ENCODE assay signal across 25 cellular contexts in genomic region chr3:129173206-129173605, GRCh38. TPM values are rescaled to one million over a fixed set of nuclear protein-coding genes. Genes with fewer than 3 reads are reported as not detected.
DNase-seq lines count a peak whose midpoint lies in the region; ATAC-seq and TF ChIP-seq lines count a peak whose summit lies in the region.
"Had no signal": no experiment of that assay in that cellular context is flagged by ENCODE, and none has a peak within 500 bp of the region (broad histone marks: within the 10 kb centered on the region; RNA-seq: fewer than 3 reads in every experiment).

No MANE protein-coding gene starts in this region.

- H3K4me1 ChIP-seq in Loucy (ENCODE audit: insufficient read depth, low read length, poor library complexity, severe bottlenecking), result peaks cover 26% of the 10 kb centered on the region
- peaks cover 64% of the 10 kb centered on the region for H3K4me1 ChIP-seq in psoas muscle
- H3K4me1 ChIP-seq: BE2C had no signal

- ATAC-seq in activated CD4-positive, alpha-beta T cell treated with anti-CD3 and anti-CD28 coated beads for 36 hours, result no peak
- ATAC-seq in effector memory CD8-positive, alpha-beta T cell (replicated peaks), result no peak
- ATAC-seq in psoas muscle (peak in 3 of 4 donors; percentile 33 to 68 (median 63)), GM18870 (IDR thresholded peaks at IDR 0.05; ENCODE audit: unreplicated experiment) (no peak)
- ATAC-seq: activated T-cell treated with anti-CD3 and anti-CD28 coated beads, Interleukin-2, amount 50 U/mL, for 72 hours; gastroesophageal sphincter had no signal

- H3K27ac ChIP-seq in psoas muscle, result peak overlapping the region; percentile 100
- H3K27ac ChIP-seq: Peyer's patch had no signal

- H3K36me3 Mint-ChIP-seq in activated CD4-positive, alpha-beta T cell treated with anti-CD3 and anti-CD28 coated beads for 36 hours (ENCODE audit: low read depth), result peaks cover 68% of the 10 kb centered on the region
- peaks cover 74% of the 10 kb centered on the region for H3K36me3 Mint-ChIP-seq in effector memory CD8-positive, alpha-beta T cell (ENCODE audit: insufficient read depth)
- H3K36me3 Mint-ChIP-seq in CD14-positive monocyte, result peaks cover 55 to 73% of the 10 kb centered on the region in 2 donors

- no peaks in the 10 kb centered on the region for H3K9me3 Mint-ChIP-seq in activated CD4-positive, alpha-beta T cell treated with anti-CD3 and anti-CD28 coated beads for 36 hours (ENCODE audit: low read depth)
- H3K9me3 Mint-ChIP-seq in effector memory CD8-positive, alpha-beta T cell, result no peaks in the 10 kb centered on the region
- no peaks in the 10 kb centered on the region for H3K9me3 Mint-ChIP-seq in CD14-positive monocyte
- H3K9me3 Mint-ChIP-seq: activated CD4-positive, alpha-beta memory T cell treated with anti-CD3 and anti-CD28 coated beads, Interleukin-2, amount 10 ng/mL, durations not matched to agents 7 days and 5 days; activated T-cell treated with anti-CD3 and anti-CD28 coated beads, Interleukin-2, amount 50 U/mL, for 72 hours; neural crest cell had no signal

- H3K4me3 ChIP-seq in Loucy (ENCODE audit: low read length, poor library complexity, severe bottlenecking), result peak overlapping the region; percentile 9
- peak overlapping the region; percentile 58 for H3K4me3 ChIP-seq in psoas muscle
- H3K4me3 ChIP-seq: gastroesophageal sphincter, HAP-1, Peyer's patch had no signal

- H3F3A ChIP-seq in Loucy (ENCODE audit: low read depth), result peaks cover 4% of the 10 kb centered on the region; the same call in 1 of the 2 replicates

- peaks cover 86% of the 10 kb centered on the region for H4K20me1 ChIP-seq in Loucy (ENCODE audit: insufficient read depth, low read length, poor library complexity, severe bottlenecking)

- H3K9ac ChIP-seq in Loucy (ENCODE audit: low read depth, low read length, poor library complexity, severe bottlenecking), result no peak overlapping the region
- H3K9ac ChIP-seq: SK-N-SH had no signal

- no peaks in the 10 kb centered on the region for H3K9me3 ChIP-seq in Loucy (ENCODE audit: insufficient read depth, low read depth, low read length)
- H3K9me3 ChIP-seq in psoas muscle, result no peaks in the 10 kb centered on the region
- H3K9me3 ChIP-seq: adrenal gland, BE2C, gastroesophageal sphincter, HAP-1, Peyer's patch, SK-N-SH had no signal

- no peak overlapping the region for H2AFZ ChIP-seq in Loucy (ENCODE audit: low read length)

- POLR2A ChIA-PET in activated CD4-positive, alpha-beta T cell treated with anti-CD3 and anti-CD28 coated beads for 36 hours (lab: Charles Lee), result no interaction called here

- H3K4me1 Mint-ChIP-seq in activated CD4-positive, alpha-beta T cell treated with anti-CD3 and anti-CD28 coated beads for 36 hours, result peaks cover 57% of the 10 kb centered on the region
- H3K4me1 Mint-ChIP-seq in effector memory CD8-positive, alpha-beta T cell (ENCODE audit: low read depth in 2 of 2), result peaks cover 35 to 39% of the 10 kb centered on the region in 2 donors
- peaks cover 37% of the 10 kb centered on the region for H3K4me1 Mint-ChIP-seq in CD14-positive monocyte

- peaks cover 82% of the 10 kb centered on the region for H3K79me2 ChIP-seq in Loucy (ENCODE audit: insufficient read depth, low read length)

- H3K36me3 ChIP-seq in Loucy (ENCODE audit: insufficient read depth, low read length) (peaks cover 48% of the 10 kb centered on the region), psoas muscle (ENCODE audit: insufficient read depth in 1 of 2, low read depth in 1 of 2) (peaks cover 7 to 53% of the 10 kb centered on the region in 2 donors)

- 15 to 36% (median 25%) methylated on average over 2 of the region's 2 CpGs for WGBS in psoas muscle, 3 donors

- intact Hi-C loops in activated CD4-positive, alpha-beta T cell treated with anti-CD3 and anti-CD28 coated beads for 36 hours (cut with DNase I, micrococcal nuclease), result no loop called here
- intact Hi-C loops in psoas muscle (cut with DNase I), result no loop called here
- intact Hi-C loops in CD14-positive monocyte (cut with micrococcal nuclease), result no loop called here

- no peaks in the 10 kb centered on the region for H3K27me3 Mint-ChIP-seq in activated CD4-positive, alpha-beta T cell treated with anti-CD3 and anti-CD28 coated beads for 36 hours
- no peaks in the 10 kb centered on the region for H3K27me3 Mint-ChIP-seq in effector memory CD8-positive, alpha-beta T cell
- H3K27me3 Mint-ChIP-seq in CD14-positive monocyte (ENCODE audit: low read depth in 3 of 3), result no peaks in the 10 kb centered on the region
- H3K27me3 Mint-ChIP-seq: activated CD4-positive, alpha-beta memory T cell treated with anti-CD3 and anti-CD28 coated beads, Interleukin-2, amount 10 ng/mL, durations not matched to agents 7 days and 5 days had no signal

- DNase-seq in activated CD4-positive, alpha-beta T cell treated with anti-CD3 and anti-CD28 coated beads for 36 hours, result no peak
- DNase-seq in activated CD4-positive, alpha-beta T cell treated with anti-CD3 and anti-CD28 coated beads for 48 hours, result no peak
- no peak for DNase-seq in effector memory CD8-positive, alpha-beta T cell
- no peak for DNase-seq in psoas muscle
- DNase-seq in foreskin melanocyte, result no peak
- DNase-seq in CD14-positive monocyte (ENCODE audit: low spot score), result no peak
- DNase-seq: 8988T; activated CD4-positive, alpha-beta memory T cell treated with anti-CD3 and anti-CD28 coated beads, Interleukin-2, amount 10 ng/mL, durations not matched to agents 7 days and 5 days; activated T-cell treated with anti-CD3 and anti-CD28 coated beads, Interleukin-2, amount 50 U/mL, for 72 hours; adrenal gland; BE2C; EL; erythroblast; Kasumi-1; NCI-H1048; NCI-H2081; NCI-H446 treated with DMSO at 0.1 percent for 48 hours; Peyer's patch; SK-N-SH; stimulated activated CD4-positive, alpha-beta T cell treated with anti-CD3 and anti-CD28 coated beads, Interleukin-12 subunit alpha, Interleukin-12 subunit beta, amount 100 ng/mL, for 4 hours had no signal

- TF ChIP-seq CTCF in Loucy (conservative IDR thresholded peaks at IDR 0.05; ENCODE audit: low read length) (no peak), psoas muscle (IDR thresholded peaks at IDR 0.05) (no peak), CD14-positive monocyte (IDR thresholded peaks at IDR 0.05) (no peak)

- CTCF ChIA-PET in activated CD4-positive, alpha-beta T cell treated with anti-CD3 and anti-CD28 coated beads for 36 hours (lab: Charles Lee), result no interaction called here

- H3K4me3 Mint-ChIP-seq in activated CD4-positive, alpha-beta T cell treated with anti-CD3 and anti-CD28 coated beads for 36 hours, result no peak overlapping the region
- peak overlapping the region in 1 of 2 donors; percentile 47 for H3K4me3 Mint-ChIP-seq in effector memory CD8-positive, alpha-beta T cell
- no peak overlapping the region for H3K4me3 Mint-ChIP-seq in CD14-positive monocyte
- H3K4me3 Mint-ChIP-seq: activated CD4-positive, alpha-beta memory T cell treated with anti-CD3 and anti-CD28 coated beads, Interleukin-2, amount 10 ng/mL, durations not matched to agents 7 days and 5 days; neural crest cell had no signal

- peak overlapping the region; percentile 57 for H3K4me2 ChIP-seq in Loucy (ENCODE audit: low read depth, low read length, poor library complexity, severe bottlenecking)
- H3K4me2 ChIP-seq: SK-N-SH had no signal

- H3K27ac Mint-ChIP-seq in activated CD4-positive, alpha-beta T cell treated with anti-CD3 and anti-CD28 coated beads for 36 hours, result peak overlapping the region; percentile 55
- peak overlapping the region; percentile 33 to 78 for H3K27ac Mint-ChIP-seq in effector memory CD8-positive, alpha-beta T cell
- H3K27ac Mint-ChIP-seq in CD14-positive monocyte, result peak overlapping the region in 2 of 7 donors; percentile 46 to 75
- H3K27ac Mint-ChIP-seq: activated CD4-positive, alpha-beta memory T cell treated with anti-CD3 and anti-CD28 coated beads, Interleukin-2, amount 10 ng/mL, durations not matched to agents 7 days and 5 days had no signal

- no peaks in the 10 kb centered on the region for H3K27me3 ChIP-seq in Loucy (ENCODE audit: insufficient read depth, low read length, poor library complexity, severe bottlenecking)
- H3K27me3 ChIP-seq in psoas muscle (ENCODE audit: insufficient read depth in 3 of 3, low read length in 2 of 3), result no peaks in the 10 kb centered on the region
- H3K27me3 ChIP-seq: adrenal gland, BE2C, gastroesophageal sphincter, Peyer's patch had no signal

- H3K9me2 ChIP-seq in Loucy (replicated peaks; ENCODE audit: low read depth, low read length), result no peaks in the 10 kb centered on the region
- H3K9me2 ChIP-seq: SK-N-SH had no signal

RNA-seq across cellular contexts. Expression of gene CNBP, which starts 10.5 kb away (rescaled TPM):
- 100 to 1,000 TPM; 305 to 379 TPM for total RNA-seq in activated CD4-positive, alpha-beta T cell treated with anti-CD3 and anti-CD28 coated beads for 36 hours
- 100 to 1,000 TPM; 754 to 850 (median 816) TPM for total RNA-seq in psoas muscle
- polyA plus RNA-seq in psoas muscle (100 to 1,000 TPM; 423 to 678 (median 575) TPM), CD14-positive monocyte (100 to 1,000 TPM; 845 to 946 TPM)

RNA-seq across cellular contexts. Expression of gene ISY1, which starts 12.3 kb away (rescaled TPM):
- total RNA-seq in activated CD4-positive, alpha-beta T cell treated with anti-CD3 and anti-CD28 coated beads for 36 hours, result 10 to 100 TPM; 44.9 to 65.5 TPM
- 10 to 100 TPM; 25.9 to 39.3 (median 31.7) TPM for total RNA-seq in psoas muscle
- 10 to 100 TPM; 27.6 to 56.0 (median 42.8) TPM for polyA plus RNA-seq in psoas muscle
- polyA plus RNA-seq in CD14-positive monocyte, result 10 to 100 TPM; 67.9 to 70.7 TPM

RNA-seq across cellular contexts. Expression of gene RAB43, which starts 51.6 kb away (rescaled TPM):
- total RNA-seq in activated CD4-positive, alpha-beta T cell treated with anti-CD3 and anti-CD28 coated beads for 36 hours, result 10 to 100 TPM; 32.1 to 51.8 TPM
- 1 to 10 TPM; 1.6 to 5.1 (median 2.6) TPM for total RNA-seq in psoas muscle
- polyA plus RNA-seq in psoas muscle (1 to 10 TPM in 2 of 3 donors, under 1 TPM in 1; 0.62 to 1.3 (median 1.2) TPM), CD14-positive monocyte (1 to 10 TPM; 7.1 to 8.5 TPM)

Comparison
In these comparisons a context has a peak if more than half of its experiments do, and no peak if none do; other contexts are left out.
1. ATAC-seq: peak in psoas muscle (3 of 4); none in activated CD4-positive, alpha-beta T cell treated with anti-CD3 and anti-CD28 coated beads for 36 hours (single experiment), effector memory CD8-positive, alpha-beta T cell (single experiment) and GM18870 (single experiment).
2. RNA of gene RAB43, which starts 51.6 kb away (total RNA-seq): 32.1 to 51.8 TPM in activated CD4-positive, alpha-beta T cell treated with anti-CD3 and anti-CD28 coated beads for 36 hours; 1.6 to 5.1 TPM in psoas muscle; every median in the first group is over 4 times any median in the second.